29 cellular contexts compared by ENCODE assay signal in the genomic region with DNA sequence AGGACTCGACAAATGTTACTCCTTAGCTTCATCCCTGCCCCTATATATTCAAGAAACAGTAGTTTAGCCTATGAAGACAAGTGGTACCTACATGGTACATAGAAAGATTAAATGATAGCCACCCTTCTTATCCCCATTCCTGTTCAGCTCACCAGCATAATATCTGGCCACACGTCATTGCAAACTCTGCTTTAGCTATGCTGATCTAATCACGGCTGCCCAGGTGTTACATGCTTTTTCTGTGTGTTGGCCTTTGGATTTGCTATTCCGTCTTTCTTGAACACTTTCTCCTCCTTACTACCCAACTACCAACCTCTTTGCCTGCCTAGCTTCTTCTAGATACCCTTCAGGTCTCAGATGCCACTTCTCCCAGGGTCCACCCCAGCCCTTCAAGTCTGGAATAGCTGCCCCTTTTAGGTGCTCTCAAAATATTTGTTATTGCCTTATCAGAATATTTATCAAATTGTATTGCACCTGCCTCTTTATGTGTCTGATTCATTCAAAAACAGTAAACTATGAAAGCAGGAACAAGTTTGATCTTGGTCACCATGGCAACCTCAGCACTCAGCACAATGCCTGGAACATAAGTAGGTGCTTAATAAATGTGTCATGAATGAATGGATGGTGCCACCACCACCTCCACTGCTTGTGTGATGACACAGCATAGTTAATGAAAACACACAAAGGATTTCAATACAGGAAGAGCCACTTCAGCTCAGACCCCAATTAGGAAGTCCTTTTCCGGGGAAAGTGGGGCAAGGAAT. TPM values are rescaled to one million over a fixed set of nuclear protein-coding genes. Genes with fewer than 3 reads are reported as not detected.
DNase-seq lines count a peak whose midpoint lies in the region; ATAC-seq, FAIRE-seq and TF ChIP-seq lines count a peak whose summit lies in the region.
"Had no signal": no experiment of that assay in that cellular context is flagged by ENCODE, and none has a peak within 500 bp of the region (broad histone marks: within the 10 kb centered on the region; RNA-seq: fewer than 3 reads in every experiment).

No MANE protein-coding gene starts in this region.

- intact Hi-C loops in K562 (cut with micrococcal nuclease), result no loop called here
- intact Hi-C loops in left lung (cut with DNase I), result no loop called here
- intact Hi-C loops in CD8-positive, alpha-beta T cell (cut with DNase I, micrococcal nuclease), result loop anchor here (1.0 to 2.0 kb wide), 2 partner anchors 245 to 246 kb away; no protein-coding TSS in a partner anchor

- 0 out of 2 replicates have a peak, but pooled peaks cover 3% of the 10 kb centered on the region for H3K27me3 ChIP-seq in GM23248 (replicated peaks; ENCODE audit: insufficient read depth)
- H3K27me3 ChIP-seq in K562 (ENCODE audit: control insufficient read depth in 2 of 2, insufficient read depth in 2 of 2, low read length in 2 of 2), result no peaks in the 10 kb centered on the region
- H3K27me3 ChIP-seq in left lung, result no peaks in the 10 kb centered on the region
- no peaks in the 10 kb centered on the region for H3K27me3 ChIP-seq in WERI-Rb-1 (ENCODE audit: insufficient read depth, low read depth, severe bottlenecking)
- H3K27me3 ChIP-seq in CD8-positive, alpha-beta T cell (ENCODE audit: insufficient read depth, low read length), result no peaks in the 10 kb centered on the region
- H3K27me3 ChIP-seq: adrenal gland, BE2C, colonic mucosa, right lobe of liver, upper lobe of right lung had no signal

- H2AFZ ChIP-seq in GM23248 (no peak overlapping the region), K562 (ENCODE audit: low read depth, low read length) (no peak overlapping the region)
- H2AFZ ChIP-seq: parathyroid adenoma had no signal

- no peak for ATAC-seq in K562
- peak; percentile 39 for ATAC-seq in left lung
- no peak for ATAC-seq in HG03039 (IDR thresholded peaks at IDR 0.05; ENCODE audit: unreplicated experiment)
- ATAC-seq in CD8-positive, alpha-beta T cell, result no peak
- ATAC-seq: left lobe of liver, right lobe of liver, SK-N-SH treated with all-trans-retinoic acid at 6 μM for 48 hours, upper lobe of right lung had no signal

- no TSS peak for BruUV-seq in K562 (replicated peaks; lab: Mats Ljungman, UMichigan)

- H3F3A ChIP-seq in GM23248 (ENCODE audit: insufficient read depth), result no peaks in the 10 kb centered on the region

- H3K27ac Mint-ChIP-seq in CD8-positive, alpha-beta T cell, result no peak overlapping the region
- H3K27ac Mint-ChIP-seq: nephron, WTC11 had no signal

- no peaks in the 10 kb centered on the region for H3K9me1 ChIP-seq in K562 (ENCODE audit: control insufficient read depth, insufficient read depth, low read length)

- no peak for TF ChIP-seq RAD21 in K562 (CRISPR knock-in tag; conservative IDR thresholded peaks at IDR 0.05 in 1 of 2, IDR thresholded peaks at IDR 0.05 in 1 of 2)

- no peak overlapping the region for H3K4me2 ChIP-seq in GM23248 (ENCODE audit: unreplicated experiment)
- H3K4me2 ChIP-seq in K562 (ENCODE audit: insufficient read depth, low read length), result no peak overlapping the region

- no peaks in the 10 kb centered on the region for H3K9me2 ChIP-seq in GM23248 (ENCODE audit: insufficient read depth)

- H3K27ac ChIP-seq in GM23248, result no peak overlapping the region
- H3K27ac ChIP-seq in K562 (ENCODE audit: extremely low read depth, low read depth, low read length), result no peak overlapping the region
- no peak overlapping the region for H3K27ac ChIP-seq in left lung
- H3K27ac ChIP-seq in WERI-Rb-1, result no peak overlapping the region
- H3K27ac ChIP-seq in CD8-positive, alpha-beta T cell (ENCODE audit: low read depth, low read length), result no peak overlapping the region
- H3K27ac ChIP-seq: adrenal gland, colonic mucosa, parathyroid adenoma, right lobe of liver, upper lobe of right lung had no signal

- peak; percentile 20 for DNase-seq in NCI-H2196 (lab: John Stamatoyannopoulos, UW; ENCODE audit: unreplicated experiment)
- DNase-seq in NCI-H2196 treated with DMSO at 0.1 percent for 48 hours (lab: John Stamatoyannopoulos, UW; ENCODE audit: unreplicated experiment), result no peak
- DNase-seq in GM23248, result peak; percentile 15
- no peak for DNase-seq in K562 (ENCODE audit: extremely low read depth in 1 of 4, low spot score in 3 of 4)
- DNase-seq in left lung, result no peak
- no peak for DNase-seq in WERI-Rb-1
- DNase-seq in CD8-positive, alpha-beta T cell, result no peak
- DNase-seq: activated CD4-positive, alpha-beta T cell treated with anti-CD3 and anti-CD28 coated beads, Interleukin-2, amount 50 U/mL, for 4 hours; activated effector memory CD4-positive, alpha-beta T cell treated with anti-CD3 and anti-CD28 coated beads, Interleukin-2, amount 50 U/mL, for 16 hours; adrenal gland; BE2C; colonic mucosa; KG1; NCI-H187 treated with DMSO at 0.1 percent for 48 hours; right lobe of liver; RPMI8226; stimulated activated CD8-positive, alpha-beta memory T cell treated with anti-CD3 and anti-CD28 coated beads, Interleukin-4, amount 100 ng/mL, for 48 hours; upper lobe of right lung had no signal

- peaks cover 2% of the 10 kb centered on the region for H3K27me3 Mint-ChIP-seq in CD8-positive, alpha-beta T cell (ENCODE audit: low read depth)

- TF ChIP-seq EP300 in K562 (IDR thresholded peaks at IDR 0.05; ENCODE audit: low read length), result no peak

- no peaks in the 10 kb centered on the region for H3K4me1 ChIP-seq in GM23248 (ENCODE audit: insufficient read depth)
- H3K4me1 ChIP-seq in K562 (replicated peaks in 1 of 2; ENCODE audit: control insufficient read depth in 2 of 2, insufficient read depth in 2 of 2, low read length in 2 of 2), result no peaks in the 10 kb centered on the region
- no peaks in the 10 kb centered on the region for H3K4me1 ChIP-seq in left lung
- H3K4me1 ChIP-seq in CD8-positive, alpha-beta T cell (ENCODE audit: insufficient read depth, low read length), result no peaks in the 10 kb centered on the region
- H3K4me1 ChIP-seq: adrenal gland, BE2C, colonic mucosa, parathyroid adenoma, right lobe of liver, upper lobe of right lung had no signal

- H4K20me1 ChIP-seq in GM23248 (ENCODE audit: insufficient read depth), result no peaks in the 10 kb centered on the region
- H4K20me1 ChIP-seq in K562 (replicated peaks; ENCODE audit: control insufficient read depth, insufficient read depth, low read length), result no peaks in the 10 kb centered on the region

- no peak for TF ChIP-seq POLR2A in K562 (conservative IDR thresholded peaks at IDR 0.05)

- H3K9ac ChIP-seq in GM23248 (no peak overlapping the region), K562 (ENCODE audit: insufficient read depth in 1 of 2, low read depth in 2 of 2, low read length in 2 of 2) (no peak overlapping the region)
- H3K9ac ChIP-seq: parathyroid adenoma had no signal

- 75 to 79% methylated on average over 5 of the region's 5 CpGs for WGBS in GM23248 (ENCODE audit: low coverage in 1 of 2, low lambda C conversion rate in 2 of 2, missing lambda C conversion rate in 2 of 2), 2 experiments
- 10% methylated on average over 5 of the region's 5 CpGs for WGBS in K562 (ENCODE audit: insufficient coverage, low coverage, missing lambda C conversion rate)

- no peak overlapping the region for H3K4me3 Mint-ChIP-seq in CD8-positive, alpha-beta T cell
- H3K4me3 Mint-ChIP-seq: nephron, WTC11 had no signal

- H3K4me1 Mint-ChIP-seq in CD8-positive, alpha-beta T cell (ENCODE audit: low read depth), result no peaks in the 10 kb centered on the region
- H3K4me1 Mint-ChIP-seq: nephron had no signal

- H3K4me3 ChIP-seq in GM23248 (no peak overlapping the region), K562 (no peak overlapping the region), left lung (no peak overlapping the region), WERI-Rb-1 (ENCODE audit: low read depth, low read length) (no peak overlapping the region)
- no peak overlapping the region for H3K4me3 ChIP-seq in CD8-positive, alpha-beta T cell (ENCODE audit: low read depth, low read length)
- H3K4me3 ChIP-seq: adrenal gland, colonic mucosa, HAP-1, right lobe of liver, upper lobe of right lung had no signal

- no peaks in the 10 kb centered on the region for H3K36me3 ChIP-seq in GM23248 (ENCODE audit: low read depth)
- H3K36me3 ChIP-seq in K562 (ENCODE audit: control insufficient read depth, insufficient read depth, low read length), result no peaks in the 10 kb centered on the region
- no peaks in the 10 kb centered on the region for H3K36me3 ChIP-seq in left lung
- no peaks in the 10 kb centered on the region for H3K36me3 ChIP-seq in WERI-Rb-1
- no peaks in the 10 kb centered on the region for H3K36me3 ChIP-seq in CD8-positive, alpha-beta T cell (ENCODE audit: insufficient read depth, low read length)
- H3K36me3 ChIP-seq: adrenal gland, BE2C, colonic mucosa, HAP-1, right lobe of liver, upper lobe of right lung had no signal

- H3K36me3 Mint-ChIP-seq in CD8-positive, alpha-beta T cell, result no peaks in the 10 kb centered on the region
- H3K36me3 Mint-ChIP-seq: WTC11 had no signal

- H3K9me3 Mint-ChIP-seq in CD8-positive, alpha-beta T cell, result no peaks in the 10 kb centered on the region
- H3K9me3 Mint-ChIP-seq: nephron, WTC11 had no signal

- no peak for FAIRE-seq in K562 (lab: Jason Lieb, UNC)
- FAIRE-seq: A204.1, G401.6 had no signal

- CTCF ChIA-PET in K562 (lab: Yijun Ruan, JAX; ENCODE audit: low intra/inter-chr PET ratio), result no interaction called here
- CTCF ChIA-PET in CD8-positive, alpha-beta T cell (lab: Charles Lee), result interaction anchor here (0.9 kb wide), 1 partner anchor 248 kb away, joined by 3 read pairs; no protein-coding TSS in a partner anchor

- H3K9me3 ChIP-seq in GM23248 (ENCODE audit: low read depth) (no peaks in the 10 kb centered on the region), K562 (replicated peaks; ENCODE audit: control insufficient read depth, insufficient read depth, low read depth, low read length) (no peaks in the 10 kb centered on the region), left lung (no peaks in the 10 kb centered on the region), WERI-Rb-1 (ENCODE audit: severe bottlenecking) (no peaks in the 10 kb centered on the region)
- no peaks in the 10 kb centered on the region for H3K9me3 ChIP-seq in CD8-positive, alpha-beta T cell (ENCODE audit: low read length)
- H3K9me3 ChIP-seq: adrenal gland, BE2C, colonic mucosa, HAP-1, right lobe of liver, upper lobe of right lung had no signal

- in situ Hi-C loops in GM23248 (cut with MboI) (no loop called here), K562 (cut with MboI) (no loop called here)

- no peak for TF ChIP-seq CTCF in K562 (IDR thresholded peaks at IDR 0.05 in 2 of 3, conservative IDR thresholded peaks at IDR 0.05 in 1 of 3; ENCODE audit: insufficient read depth in 2 of 3, low read depth in 1 of 3, low read length in 3 of 3)
- TF ChIP-seq CTCF in left lung (IDR thresholded peaks at IDR 0.05), result no peak
- no peak for TF ChIP-seq CTCF in WERI-Rb-1 (IDR thresholded peaks at IDR 0.05; ENCODE audit: low read depth, low read length)
- no peak for TF ChIP-seq CTCF in CD8-positive, alpha-beta T cell (IDR thresholded peaks at IDR 0.05)

- no peaks in the 10 kb centered on the region for H3K79me2 ChIP-seq in GM23248 (ENCODE audit: insufficient read depth)
- H3K79me2 ChIP-seq in K562 (ENCODE audit: control insufficient read depth, insufficient read depth, low read length), result no peaks in the 10 kb centered on the region
- H3K79me2 ChIP-seq: parathyroid adenoma had no signal

- POLR2A ChIA-PET in K562 (lab: Yijun Ruan, JAX), result interaction anchor here (0.7 kb wide), 1 partner anchor 99 kb away, joined by 3 read pairs; no protein-coding TSS in a partner anchor
- POLR2A ChIA-PET in CD8-positive, alpha-beta T cell (lab: Charles Lee), result no interaction called here

RNA-seq across cellular contexts. Expression of gene DNASE2B, which starts 11.4 kb away (rescaled TPM):
- total RNA-seq in GM23248 (2014; rRNA removed; shearing (Covaris generic)), result not detected in 2 replicates
- polyA plus RNA-seq in GM23248 (2016; fragmentation: Nextera tagmentation; extraction: Ambion mirVana) (not detected in 2 replicates), K562 (2011; rRNA removed) (not detected in 2 replicates), K562 (2014; fragmentation: Illumina TruSeq; extraction: Trizol) (not detected in 2 replicates), K562 (2014; fragmentation: Nextera tagmentation; extraction: Ambion mirVana) (not detected), K562 (2014; rRNA removed) (not detected in 2 replicates)
- total RNA-seq in K562 (2011; cell fraction: chromatin; rRNA removed; ENCODE audit: low replicate concordance), result not detected in 2 replicates
- total RNA-seq in K562 (2011; cell fraction: nucleolus; rRNA removed), result not detected in 2 replicates
- not detected in 2 replicates for total RNA-seq in K562 (2011; cell fraction: nucleoplasm; rRNA removed)
- total RNA-seq in K562 (2014; rRNA removed) (not detected in 2 replicates), K562 (2014; rRNA removed; fragmentation: Illumina TruSeq; extraction: Trizol) (not detected in 2 replicates), K562 (2015; rRNA removed; fragmentation: Illumina TruSeq; extraction: Trizol) (not detected in 2 replicates), K562 (2021) (not detected in 2 replicates), left lung (1 to 10 TPM; 1.8 to 2.7 TPM)
- not detected in 2 replicates for polyA plus RNA-seq in K562 (2011; cell fraction: cytosol; rRNA removed)
- polyA plus RNA-seq in K562 (2011; cell fraction: nucleus; rRNA removed), result not detected in 2 replicates
- polyA plus RNA-seq in K562 (2012), result not detected in 2 replicates
- not detected in 2 replicates for polyA minus RNA-seq in K562 (2011; rRNA and poly(A)+ RNA removed)
- not detected in 2 replicates for polyA minus RNA-seq in K562 (2011; cell fraction: cytosol; rRNA and poly(A)+ RNA removed)
- not detected in 2 replicates for polyA minus RNA-seq in K562 (2011; cell fraction: nucleus; rRNA and poly(A)+ RNA removed)
- total RNA-seq in CD8-positive, alpha-beta T cell, result not detected
- total RNA-seq: left lobe of liver, mononuclear cell, NCI-H460 had no signal

Comparison
In these comparisons a context has a peak if more than half of its experiments do, and no peak if none do; other contexts are left out.
1. DNase-seq: peak in NCI-H2196 (single experiment) and GM23248 (single experiment); none in NCI-H2196 treated with DMSO at 0.1 percent for 48 hours (single experiment), K562 (0 of 4), left lung (0 of 2), WERI-Rb-1 (single experiment) and CD8-positive, alpha-beta T cell (0 of 7).
2. intact Hi-C loops: an anchor here in CD8-positive, alpha-beta T cell (1.0 to 2.0 kb wide); none called in K562 and left lung.